In genomic region chr3:150147776-150148175, GRCh38 we compare ENCODE assay signal across 11 cellular contexts.
A peak's percentile ranks its signal among the peaks of the same experiment; 100 is the strongest.
DNase-seq lines count a peak whose midpoint lies in the region; ATAC-seq and TF ChIP-seq lines count a peak whose summit lies in the region.
"Had no signal": no experiment of that assay in that cellular context is flagged by ENCODE, and none has a peak within 500 bp of the region (broad histone marks: within the 10 kb centered on the region; RNA-seq: fewer than 3 reads in every experiment).

No MANE protein-coding gene starts in this region.

- H3K4me3 ChIP-seq in AG04450 (ENCODE audit: low read depth, low read length) (peak overlapping the region; percentile 47), muscle layer of duodenum (ENCODE audit: low read depth in 1 of 2, low read length in 2 of 2) (no peak overlapping the region)
- H3K4me3 ChIP-seq: cardiac muscle cell had no signal

- no peaks in the 10 kb centered on the region for H3K36me3 Mint-ChIP-seq in brain

- H3K27ac ChIP-seq in AG04450 (ENCODE audit: low read depth, low read length), result peak overlapping the region; percentile 92
- H3K27ac ChIP-seq in muscle layer of duodenum (ENCODE audit: low read length), result peak overlapping the region; percentile 76
- H3K27ac ChIP-seq: cardiac muscle cell had no signal

- peak overlapping the region in 3 of 5 experiments; percentile 68 to 78 (median 73) for H3K27ac Mint-ChIP-seq in brain

- no peak overlapping the region for H3K4me3 Mint-ChIP-seq in brain

- DNase-seq in AG04450 (ENCODE audit: low read depth, low spot score), result peak; percentile 80
- DNase-seq in NCI-H146 treated with DMSO at 0.1 percent for 48 hours (lab: John Stamatoyannopoulos, UW; ENCODE audit: unreplicated experiment), result peak; percentile 40
- DNase-seq in OCI-M1 (lab: John Stamatoyannopoulos, UW), result no peak
- DNase-seq in ecto neural progenitor cell (ENCODE audit: low spot score), result no peak
- DNase-seq: hippocampal formation, NCI-H1417 treated with DMSO at 0.1 percent for 48 hours had no signal

- H3K4me1 ChIP-seq in muscle layer of duodenum (ENCODE audit: control insufficient read depth in 1 of 2, insufficient read depth in 2 of 2, low read length in 2 of 2), result peaks cover 0 to 8% of the 10 kb centered on the region in 2 donors

- H3K27me3 ChIP-seq in AG04450 (ENCODE audit: control insufficient read depth, insufficient read depth, low read length) (no peaks in the 10 kb centered on the region), muscle layer of duodenum (ENCODE audit: low read depth, low read length) (no peaks in the 10 kb centered on the region)
- H3K27me3 ChIP-seq: cardiac muscle cell had no signal

- H3K9me3 ChIP-seq in AG04450 (ENCODE audit: control insufficient read depth, insufficient read depth, low read length) (no peaks in the 10 kb centered on the region), muscle layer of duodenum (ENCODE audit: control insufficient read depth in 1 of 2, low read length in 2 of 2) (peaks cover 0 to 4% of the 10 kb centered on the region in 2 donors)

- peaks cover 0 to 7% (median 2%) of the 10 kb centered on the region in 5 experiments for H3K9me3 Mint-ChIP-seq in brain

- POLR2A ChIA-PET in AG04450 (lab: Yijun Ruan, JAX), result interaction anchor here (0.6 to 2.6 kb wide), 13 partner anchors 13 to 262 kb away, joined by 3 to 17 read pairs (median 4); partner anchors contain the start of genes PFN2 and TSC22D2

- H3K36me3 ChIP-seq in muscle layer of duodenum (ENCODE audit: control insufficient read depth in 1 of 2, insufficient read depth in 2 of 2, low read length in 2 of 2), result no peaks in the 10 kb centered on the region
- H3K36me3 ChIP-seq: cardiac muscle cell had no signal

- TF ChIP-seq CTCF in AG04450 (IDR thresholded peaks at IDR 0.05; ENCODE audit: low read depth, low read length) (no peak), brain (conservative IDR thresholded peaks at IDR 0.05) (no peak)

- CTCF ChIA-PET in AG04450 (lab: Charles Lee), result interaction anchor here (0.9 to 1.6 kb wide), 3 partner anchors 13 to 180 kb away, joined by 3 to 11 read pairs (median 4); no protein-coding TSS in a partner anchor

- peaks cover 43% of the 10 kb centered on the region for H3K4me1 Mint-ChIP-seq in brain

- ATAC-seq in HG03520 (IDR thresholded peaks at IDR 0.05; ENCODE audit: unreplicated experiment), result no peak
- ATAC-seq in GM21529 (IDR thresholded peaks at IDR 0.05; ENCODE audit: unreplicated experiment), result no peak

- H3K27me3 Mint-ChIP-seq in brain, result peaks cover 5% of the 10 kb centered on the region

Comparison
In these comparisons a context has a peak if more than half of its experiments do, and no peak if none do; other contexts are left out.
1. DNase-seq: peak in AG04450 (single experiment) and NCI-H146 treated with DMSO at 0.1 percent for 48 hours (single experiment); none in OCI-M1 (single experiment) and ecto neural progenitor cell (single experiment).